8 cellular contexts compared by ENCODE assay signal in genomic region chrX:1453390-1453783, GRCh38. TPM values are rescaled to one million over a fixed set of nuclear protein-coding genes. Genes with fewer than 3 reads are reported as not detected.
DNase-seq lines count a peak whose midpoint lies in the region; ATAC-seq and TF ChIP-seq lines count a peak whose summit lies in the region.

No MANE protein-coding gene starts in this region.

- no peak overlapping the region for H3K27ac ChIP-seq in iPS-18a (ENCODE audit: low read length)
- H3K27ac ChIP-seq in stomach, result peak overlapping the region; percentile 80 to 97 (median 92)

- TF ChIP-seq CTCF in stomach (IDR thresholded peaks at IDR 0.05), result no peak

- H3K36me3 ChIP-seq in iPS-18a (ENCODE audit: control insufficient read depth, low read depth, low read length) (peaks cover 5% of the 10 kb centered on the region), stomach (no peaks in the 10 kb centered on the region)

- 0 to 1% (median 0%) methylated on average over 14 to 34 of the region's 34 CpGs for WGBS in stomach, 5 donors

- DNase-seq in activated effector memory CD4-positive, alpha-beta T cell treated with anti-CD3 and anti-CD28 coated beads, Interleukin-2, amount 50 U/mL, for 16 hours, result peak; percentile 91
- no peak for DNase-seq in activated effector memory CD4-positive, alpha-beta T cell treated with Interleukin-2 at 50 U/mL for 16 hours
- DNase-seq in activated naive CD4-positive, alpha-beta T cell treated with anti-CD3 and anti-CD28 coated beads, Interleukin-2, amount 50 U/mL, for 72 hours (ENCODE audit: low spot score in 2 of 2), result no peak
- no peak for DNase-seq in stomach
- no peak for DNase-seq in NCI-H2227 (lab: John Stamatoyannopoulos, UW; ENCODE audit: unreplicated experiment)

- H3K36me3 Mint-ChIP-seq in activated naive CD4-positive, alpha-beta T cell treated with anti-CD3 and anti-CD28 coated beads, Interleukin-2, amount 50 U/mL, for 72 hours, result peaks cover 17 to 18% of the 10 kb centered on the region in 2 donors

- H3K9ac ChIP-seq in iPS-18a (ENCODE audit: low read length), result no peak overlapping the region

- H3K4me1 ChIP-seq in iPS-18a (ENCODE audit: control insufficient read depth, low read depth, low read length), result no peaks in the 10 kb centered on the region
- peaks cover 17 to 35% (median 29%) of the 10 kb centered on the region in 4 donors for H3K4me1 ChIP-seq in stomach

- peak; percentile 9 for ATAC-seq in HG03432 (IDR thresholded peaks at IDR 0.05; ENCODE audit: unreplicated experiment)
- peak; percentile 32 to 56 for ATAC-seq in activated naive CD4-positive, alpha-beta T cell treated with anti-CD3 and anti-CD28 coated beads, Interleukin-2, amount 50 U/mL, for 72 hours
- ATAC-seq in GM18519 (IDR thresholded peaks at IDR 0.05; ENCODE audit: low FRiP score, unreplicated experiment), result no peak

- no peak for TF ChIP-seq EP300 in stomach (IDR thresholded peaks at IDR 0.05)

- no peak for TF ChIP-seq POLR2A in stomach (IDR thresholded peaks at IDR 0.05)

- H3K9me3 Mint-ChIP-seq in activated naive CD4-positive, alpha-beta T cell treated with anti-CD3 and anti-CD28 coated beads, Interleukin-2, amount 50 U/mL, for 72 hours, result peaks cover 18% of the 10 kb centered on the region in 2 donors

- H3K9me3 ChIP-seq in iPS-18a (ENCODE audit: control insufficient read depth, low read depth, low read length) (peaks cover 4% of the 10 kb centered on the region), stomach (no peaks in the 10 kb centered on the region)

- H3K27me3 ChIP-seq in iPS-18a (ENCODE audit: control insufficient read depth, insufficient read depth, low read length) (no peaks in the 10 kb centered on the region), stomach (no peaks in the 10 kb centered on the region)

- intact Hi-C loops in stomach (cut with DNase I; ENCODE audit: low total_unique reads), result loop anchor here (10.0 kb wide), 2 partner anchors 59 to 1151 kb away; partner anchors contain the start of gene SLC25A6

- peak overlapping the region; percentile 55 for H3K4me3 ChIP-seq in iPS-18a (ENCODE audit: low read length)
- peak overlapping the region; percentile 66 to 90 (median 72) for H3K4me3 ChIP-seq in stomach

- peak overlapping the region; percentile 89 to 90 for H3K27ac Mint-ChIP-seq in activated naive CD4-positive, alpha-beta T cell treated with anti-CD3 and anti-CD28 coated beads, Interleukin-2, amount 50 U/mL, for 72 hours

RNA-seq across cellular contexts. Expression of gene ASMTL, which starts 0.7 kb away (rescaled TPM):
- 10 to 100 TPM; 54.9 to 58.0 TPM for total RNA-seq in activated naive CD4-positive, alpha-beta T cell treated with anti-CD3 and anti-CD28 coated beads, Interleukin-2, amount 50 U/mL, for 72 hours
- total RNA-seq in stomach, result 10 to 100 TPM in 3 of 5 donors, 1 to 10 TPM in 2; 5.8 to 45.8 (median 14.0) TPM
- 10 to 100 TPM; 14.9 to 29.3 (median 24.4) TPM for polyA plus RNA-seq in stomach
